Comparison of ENCODE assay signal across 8 cellular contexts in genomic region chr9:84397151-84397728, GRCh38. TPM values are rescaled to one million over a fixed set of nuclear protein-coding genes. Genes with fewer than 3 reads are reported as not detected.
DNase-seq lines count a peak whose midpoint lies in the region; ATAC-seq, FAIRE-seq and TF ChIP-seq lines count a peak whose summit lies in the region.

No MANE protein-coding gene starts in this region.

- intact Hi-C loops in mammary epithelial cell (cut with micrococcal nuclease): loop anchor here (1.0 to 2.0 kb wide), 10 partner anchors 64 to 1214 kb away; partner anchors contain the start of gene NTRK2

- WGBS in mammary epithelial cell (ENCODE audit: low coverage, missing lambda C conversion rate): 58% methylated on average over 9 of the region's 13 CpGs

- peak; percentile 73 for ATAC-seq in HG02623 (IDR thresholded peaks at IDR 0.05; ENCODE audit: unreplicated experiment)
- no peak for ATAC-seq in HG02610 (IDR thresholded peaks at IDR 0.05; ENCODE audit: unreplicated experiment)

- no peak overlapping the region for H3K4me2 ChIP-seq in mammary epithelial cell (ENCODE audit: insufficient read depth, low read depth, low read length)

- no peak overlapping the region for H3K27ac ChIP-seq in VCaP
- H3K27ac ChIP-seq in mammary epithelial cell (ENCODE audit: insufficient read depth, low read depth, low read length): no peak overlapping the region

- CTCF ChIA-PET in GM10248 (lab: Yijun Ruan, JAX): interaction anchor here (0.5 to 3.6 kb wide), 41 partner anchors 10 to 1213 kb away, joined by 3 to 40 read pairs (median 4); no protein-coding TSS in a partner anchor
- CTCF ChIA-PET in mammary epithelial cell (lab: Charles Lee; ENCODE audit: low non-redundant PET): interaction anchor here (0.5 to 1.2 kb wide), 12 partner anchors 9 to 1508 kb away, joined by 3 to 6 read pairs (median 3); no protein-coding TSS in a partner anchor

- in situ Hi-C loops in mammary epithelial cell (cut with MboI; ENCODE audit: low sequenced_read_pairs in 2 of 2): loop anchor here in 1 of 2 donors (25.0 kb wide), 2 partner anchors 540 to 865 kb away; no protein-coding TSS in a partner anchor

- H3K9me3 ChIP-seq in mammary epithelial cell (replicated peaks; ENCODE audit: insufficient read depth, low read length): no peaks in the 10 kb centered on the region

- POLR2A ChIA-PET in GM10248 (lab: Yijun Ruan, JAX): no interaction called here

- H4K20me1 ChIP-seq in mammary epithelial cell (ENCODE audit: insufficient read depth, low read length): no peaks in the 10 kb centered on the region

- dilution Hi-C loops in mammary epithelial cell (cut with HindIII; ENCODE audit: low sequenced_read_pairs): no loop called here

- H3K79me2 ChIP-seq in mammary epithelial cell (ENCODE audit: insufficient read depth, low read length): no peaks in the 10 kb centered on the region

- no peak overlapping the region for H3K9ac ChIP-seq in mammary epithelial cell (ENCODE audit: insufficient read depth, low read length)

- DNase-seq in GM10248 (ENCODE audit: extremely low spot score) (peak; percentile 76), NCI-H2029 (lab: John Stamatoyannopoulos, UW) (peak; percentile 29), mammary epithelial cell (peak; percentile 43)
- peak; percentile 70 for DNase-seq in stimulated activated CD4-positive, alpha-beta T cell treated with anti-CD3 and anti-CD28 coated beads, Interleukin-15, amount 100 ng/mL, for 24 hours

- H3K4me3 ChIP-seq in mammary epithelial cell (replicated peaks in 1 of 3; ENCODE audit: insufficient read depth in 1 of 3, low read depth in 2 of 3, low read length in 3 of 3): no peak overlapping the region

- no peaks in the 10 kb centered on the region for H3K36me3 ChIP-seq in mammary epithelial cell (ENCODE audit: insufficient read depth, low read length)

- no peak overlapping the region for H2AFZ ChIP-seq in mammary epithelial cell (ENCODE audit: low read depth, low read length)

- TF ChIP-seq CTCF in GM10248 (IDR thresholded peaks at IDR 0.05; ENCODE audit: control extremely low read depth, extremely low read depth, low read depth, missing control alignments): peak; percentile 91
- peak; percentile 83 for TF ChIP-seq CTCF in VCaP (conservative IDR thresholded peaks at IDR 0.05)
- TF ChIP-seq CTCF in mammary epithelial cell (conservative IDR thresholded peaks at IDR 0.05 in 1 of 2, IDR thresholded peaks at IDR 0.05 in 1 of 2; ENCODE audit: extremely low read depth in 1 of 2, insufficient read depth in 1 of 2, low read depth in 1 of 2, low read length in 2 of 2): peak; percentile 81 to 88

- no TSS peak for BruUV-seq in mammary epithelial cell (replicated peaks; lab: Mats Ljungman, UMichigan)

- H3K4me1 ChIP-seq in mammary epithelial cell (ENCODE audit: insufficient read depth, low read length): no peaks in the 10 kb centered on the region

- FAIRE-seq in islet of Langerhans (lab: Jason Lieb, UNC): peak; percentile 47

- no peaks in the 10 kb centered on the region for H3K27me3 ChIP-seq in mammary epithelial cell (ENCODE audit: insufficient read depth, low read length)

RNA-seq across cellular contexts. Expression of gene SLC28A3, which starts 56.7 kb away (rescaled TPM):
- under 1 TPM; under 0.01 to 0.94 TPM for total RNA-seq in mammary epithelial cell
- polyA plus RNA-seq in mammary epithelial cell: 0.12 TPM
- not detected for polyA minus RNA-seq in mammary epithelial cell
